ENCODE assay signal across 8 cellular contexts in the genomic region with DNA sequence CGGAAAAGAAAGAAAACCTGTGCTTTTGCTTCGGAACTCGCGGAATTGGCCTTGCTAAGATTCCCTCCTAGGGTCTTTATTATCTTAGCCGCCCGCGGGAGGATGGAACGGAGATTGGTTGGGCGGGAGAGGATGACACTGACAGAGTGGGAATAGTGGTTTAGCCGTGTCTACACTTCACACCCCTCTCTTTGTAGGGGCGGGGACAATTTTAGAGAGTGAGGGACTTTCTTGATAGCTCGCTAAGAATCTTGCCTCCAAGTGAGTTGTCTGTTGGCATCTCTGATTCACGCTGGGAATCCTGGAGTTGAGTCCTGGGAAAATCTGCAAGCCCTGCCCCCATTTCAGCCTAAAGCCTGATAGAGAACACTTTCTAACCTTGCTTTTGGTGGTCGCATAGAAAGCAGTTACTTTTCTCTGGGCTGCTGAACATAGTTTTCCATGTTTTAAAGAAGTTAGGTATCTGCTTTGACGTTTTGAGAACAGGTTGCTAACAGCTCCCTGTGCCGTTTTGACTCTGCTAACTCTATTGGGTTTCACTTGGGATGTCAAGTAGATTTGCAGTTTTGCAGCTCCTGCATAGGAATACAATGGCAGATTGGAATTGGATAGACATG. TPM values are rescaled to one million over a fixed set of nuclear protein-coding genes. Genes with fewer than 3 reads are reported as not detected.
DNase-seq lines count a peak whose midpoint lies in the region; ATAC-seq and TF ChIP-seq lines count a peak whose summit lies in the region.

No MANE protein-coding gene starts in this region.

- no peaks in the 10 kb centered on the region for H3K9me3 Mint-ChIP-seq in activated naive CD8-positive, alpha-beta T cell treated with anti-CD3 and anti-CD28 coated beads, Interleukin-2, amount 50 U/mL, for 24 hours

- H3K27me3 ChIP-seq in iPS-18a (ENCODE audit: control insufficient read depth, insufficient read depth, low read length): no peaks in the 10 kb centered on the region

- H3K4me3 ChIP-seq in iPS-18a (ENCODE audit: low read length): peak overlapping the region; percentile 72

- H3K4me1 ChIP-seq in iPS-18a (ENCODE audit: control insufficient read depth, low read depth, low read length): peaks cover 3% of the 10 kb centered on the region

- H3K27ac ChIP-seq in C4-2B (peak overlapping the region; percentile 91), iPS-18a (ENCODE audit: low read length) (peak overlapping the region; percentile 79)

- peaks cover 42% of the 10 kb centered on the region for H3K36me3 Mint-ChIP-seq in activated naive CD8-positive, alpha-beta T cell treated with anti-CD3 and anti-CD28 coated beads, Interleukin-2, amount 50 U/mL, for 24 hours (ENCODE audit: low read depth)

- ATAC-seq in GM19455 (IDR thresholded peaks at IDR 0.05; ENCODE audit: unreplicated experiment) (peak; percentile 1), GM21423 (IDR thresholded peaks at IDR 0.05; ENCODE audit: unreplicated experiment) (no peak), GM19467 (IDR thresholded peaks at IDR 0.05; ENCODE audit: unreplicated experiment) (no peak)
- ATAC-seq in activated naive CD8-positive, alpha-beta T cell treated with anti-CD3 and anti-CD28 coated beads, Interleukin-2, amount 50 U/mL, for 24 hours: peak; percentile 30

- peak overlapping the region; percentile 97 for H3K4me3 Mint-ChIP-seq in activated naive CD8-positive, alpha-beta T cell treated with anti-CD3 and anti-CD28 coated beads, Interleukin-2, amount 50 U/mL, for 24 hours

- DNase-seq in NCI-H460 (ENCODE audit: extremely low read depth, low read depth): peak; percentile 17
- peak; percentile 33 for DNase-seq in activated naive CD8-positive, alpha-beta T cell treated with anti-CD3 and anti-CD28 coated beads, Interleukin-2, amount 50 U/mL, for 24 hours
- peak; percentile 38 for DNase-seq in stimulated activated CD4-positive, alpha-beta T cell treated with anti-CD3 and anti-CD28 coated beads, Interleukin-12 subunit alpha, Interleukin-12 subunit beta, amount 100 ng/mL, for 4 hours

- no peaks in the 10 kb centered on the region for H3K27me3 Mint-ChIP-seq in activated naive CD8-positive, alpha-beta T cell treated with anti-CD3 and anti-CD28 coated beads, Interleukin-2, amount 50 U/mL, for 24 hours

- H3K36me3 ChIP-seq in iPS-18a (ENCODE audit: control insufficient read depth, low read depth, low read length): peaks cover 31% of the 10 kb centered on the region

- no peak for TF ChIP-seq CTCF in C4-2B (conservative IDR thresholded peaks at IDR 0.05)

- H3K9ac ChIP-seq in iPS-18a (ENCODE audit: low read length): peak overlapping the region; percentile 90

- H3K9me3 ChIP-seq in iPS-18a (ENCODE audit: control insufficient read depth, low read depth, low read length): no peaks in the 10 kb centered on the region

- H3K4me1 Mint-ChIP-seq in activated naive CD8-positive, alpha-beta T cell treated with anti-CD3 and anti-CD28 coated beads, Interleukin-2, amount 50 U/mL, for 24 hours: peaks cover 36% of the 10 kb centered on the region

- peak overlapping the region; percentile 99 for H3K27ac Mint-ChIP-seq in activated naive CD8-positive, alpha-beta T cell treated with anti-CD3 and anti-CD28 coated beads, Interleukin-2, amount 50 U/mL, for 24 hours

RNA-seq across cellular contexts. Expression of a gene that starts 0.7 kb away (rescaled TPM):
- total RNA-seq in NCI-H460 (2014; rRNA removed; shearing (Covaris generic)): 50.1 and 53.8 TPM in 2 replicates
- polyA plus RNA-seq in NCI-H460 (2014; cell fraction: nucleus; rRNA removed): 79.6 and 80.7 TPM in 2 replicates

Comparison
In these comparisons a context has a peak if more than half of its experiments do, and no peak if none do; other contexts are left out.
1. ATAC-seq: peak in GM19455 (single experiment) and activated naive CD8-positive, alpha-beta T cell treated with anti-CD3 and anti-CD28 coated beads, Interleukin-2, amount 50 U/mL, for 24 hours (single experiment); none in GM21423 (single experiment) and GM19467 (single experiment).
2. Peak in every context shown above with its lines, with median percentiles within 50 percentile points of each other: DNase-seq.